ENCODE assay signal across 8 cellular contexts in the genomic region with DNA sequence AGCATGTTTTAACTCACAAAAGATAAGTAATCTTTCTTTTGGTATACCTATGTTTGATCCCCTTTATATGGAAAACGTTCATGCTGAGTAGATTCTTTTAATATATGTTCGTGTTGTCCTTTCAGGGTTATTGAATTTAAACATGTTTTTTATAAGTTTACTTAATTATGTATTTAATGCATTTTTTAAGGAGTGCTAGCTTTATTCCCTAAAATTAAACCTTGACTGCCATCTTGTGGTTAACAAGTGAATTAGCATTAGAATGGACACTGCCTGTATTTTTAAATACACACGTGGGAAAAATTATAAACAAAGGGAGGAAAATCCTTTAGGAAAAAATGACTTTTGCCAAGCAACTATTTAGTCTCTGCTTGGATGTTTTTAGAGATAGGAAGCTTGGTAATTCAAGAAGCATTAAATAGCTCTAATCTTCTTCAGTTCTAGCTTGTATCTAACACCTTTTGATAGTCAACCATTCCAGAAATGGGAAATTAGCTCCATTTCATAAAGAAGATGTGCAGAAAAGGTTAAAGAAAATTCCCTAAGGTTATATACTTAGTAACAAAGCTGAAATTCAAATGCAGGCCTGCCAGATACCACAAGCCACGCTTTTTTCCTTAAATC. TPM values are rescaled to one million over a fixed set of nuclear protein-coding genes. Genes with fewer than 3 reads are reported as not detected.
A peak's percentile ranks its signal among the peaks of the same experiment; 100 is the strongest.
DNase-seq lines count a peak whose midpoint lies in the region; ATAC-seq and TF ChIP-seq lines count a peak whose summit lies in the region.

No MANE protein-coding gene starts in this region.

- ATAC-seq in GM18505 (IDR thresholded peaks at IDR 0.05; ENCODE audit: unreplicated experiment) (no peak), GM21381 (IDR thresholded peaks at IDR 0.05; ENCODE audit: unreplicated experiment) (no peak)

- intact Hi-C loops in esophagus squamous epithelium (cut with DNase I): loop anchor here (5.0 to 10.0 kb wide), 3 partner anchors 552 to 674 kb away; no protein-coding TSS in a partner anchor

- no peak for TF ChIP-seq POLR2A in esophagus squamous epithelium (IDR thresholded peaks at IDR 0.05)
- no peak for TF ChIP-seq POLR2A in GM18505 (IDR thresholded peaks at IDR 0.05; ENCODE audit: borderline replicate concordance, extremely low read depth, insufficient read depth, insufficient read length)

- peak; percentile 80 for TF ChIP-seq CTCF in RWPE1 (conservative IDR thresholded peaks at IDR 0.05; ENCODE audit: low read depth)
- peak; percentile 57 to 89 (median 74) for TF ChIP-seq CTCF in esophagus squamous epithelium (IDR thresholded peaks at IDR 0.05)

- 11 to 16% methylated on average over 4 of the region's 4 CpGs for WGBS in esophagus squamous epithelium, 2 donors

- H3K36me3 ChIP-seq in esophagus squamous epithelium: no peaks in the 10 kb centered on the region

- peak; percentile 82 for DNase-seq in COLO829 (ENCODE audit: low spot score)
- DNase-seq in RWPE1 (ENCODE audit: low spot score): peak; percentile 57
- no peak for DNase-seq in esophagus squamous epithelium (lab: John Stamatoyannopoulos, UW)
- DNase-seq in pons (ENCODE audit: low spot score): peak; percentile 64
- no peak for DNase-seq in OCI-M2 (lab: John Stamatoyannopoulos, UW; ENCODE audit: unreplicated experiment)

- TF ChIP-seq RAD21 in Ishikawa (IDR thresholded peaks at IDR 0.05; ENCODE audit: low read depth): peak; percentile 88

- CTCF ChIA-PET in RWPE1 (lab: Yijun Ruan, JAX): interaction anchor here (0.6 to 1.7 kb wide), 11 partner anchors 31 to 634 kb away, joined by 3 to 12 read pairs (median 4); a partner anchor contains a TSS

- POLR2A ChIA-PET in RWPE1 (lab: Yijun Ruan, JAX; ENCODE audit: low non-redundant PET): no interaction called here

- H3K27me3 ChIP-seq in esophagus squamous epithelium: peaks cover 0 to 5% (median 0%) of the 10 kb centered on the region in 4 donors

- no peak overlapping the region for H3K4me3 ChIP-seq in esophagus squamous epithelium

- TF ChIP-seq EP300 in Ishikawa (IDR thresholded peaks at IDR 0.05; ENCODE audit: borderline replicate concordance): no peak

- peaks cover 0 to 8% (median 0%) of the 10 kb centered on the region in 3 donors for H3K4me1 ChIP-seq in esophagus squamous epithelium

- no peak overlapping the region for H3K27ac ChIP-seq in RWPE1
- H3K27ac ChIP-seq in esophagus squamous epithelium: no peak overlapping the region

- no peaks in the 10 kb centered on the region for H3K9me3 ChIP-seq in esophagus squamous epithelium

TF ChIP-seq in Ishikawa, 13 proteins besides CTCF, POLR2A, EP300 and RAD21:
- TF ChIP-seq, protein P1, sequence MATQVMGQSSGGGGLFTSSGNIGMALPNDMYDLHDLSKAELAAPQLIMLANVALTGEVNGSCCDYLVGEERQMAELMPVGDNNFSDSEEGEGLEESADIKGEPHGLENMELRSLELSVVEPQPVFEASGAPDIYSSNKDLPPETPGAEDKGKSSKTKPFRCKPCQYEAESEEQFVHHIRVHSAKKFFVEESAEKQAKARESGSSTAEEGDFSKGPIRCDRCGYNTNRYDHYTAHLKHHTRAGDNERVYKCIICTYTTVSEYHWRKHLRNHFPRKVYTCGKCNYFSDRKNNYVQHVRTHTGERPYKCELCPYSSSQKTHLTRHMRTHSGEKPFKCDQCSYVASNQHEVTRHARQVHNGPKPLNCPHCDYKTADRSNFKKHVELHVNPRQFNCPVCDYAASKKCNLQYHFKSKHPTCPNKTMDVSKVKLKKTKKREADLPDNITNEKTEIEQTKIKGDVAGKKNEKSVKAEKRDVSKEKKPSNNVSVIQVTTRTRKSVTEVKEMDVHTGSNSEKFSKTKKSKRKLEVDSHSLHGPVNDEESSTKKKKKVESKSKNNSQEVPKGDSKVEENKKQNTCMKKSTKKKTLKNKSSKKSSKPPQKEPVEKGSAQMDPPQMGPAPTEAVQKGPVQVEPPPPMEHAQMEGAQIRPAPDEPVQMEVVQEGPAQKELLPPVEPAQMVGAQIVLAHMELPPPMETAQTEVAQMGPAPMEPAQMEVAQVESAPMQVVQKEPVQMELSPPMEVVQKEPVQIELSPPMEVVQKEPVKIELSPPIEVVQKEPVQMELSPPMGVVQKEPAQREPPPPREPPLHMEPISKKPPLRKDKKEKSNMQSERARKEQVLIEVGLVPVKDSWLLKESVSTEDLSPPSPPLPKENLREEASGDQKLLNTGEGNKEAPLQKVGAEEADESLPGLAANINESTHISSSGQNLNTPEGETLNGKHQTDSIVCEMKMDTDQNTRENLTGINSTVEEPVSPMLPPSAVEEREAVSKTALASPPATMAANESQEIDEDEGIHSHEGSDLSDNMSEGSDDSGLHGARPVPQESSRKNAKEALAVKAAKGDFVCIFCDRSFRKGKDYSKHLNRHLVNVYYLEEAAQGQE (IDR thresholded peaks at IDR 0.05; ENCODE audit: low read depth): no peak
- TF ChIP-seq ZBTB7A (IDR thresholded peaks at IDR 0.05; ENCODE audit: low read depth): no peak
- TF ChIP-seq TAF1 (IDR thresholded peaks at IDR 0.05; ENCODE audit: low read depth): no peak
- TF ChIP-seq, protein P2, sequence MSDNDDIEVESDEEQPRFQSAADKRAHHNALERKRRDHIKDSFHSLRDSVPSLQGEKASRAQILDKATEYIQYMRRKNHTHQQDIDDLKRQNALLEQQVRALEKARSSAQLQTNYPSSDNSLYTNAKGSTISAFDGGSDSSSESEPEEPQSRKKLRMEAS (IDR thresholded peaks at IDR 0.05): no peak
- no peak for TF ChIP-seq EGR1 (IDR thresholded peaks at IDR 0.05)
- TF ChIP-seq FOXM1 (IDR thresholded peaks at IDR 0.05; ENCODE audit: borderline replicate concordance, low read depth): no peak
- no peak for TF ChIP-seq NFIC (IDR thresholded peaks at IDR 0.05)
- no peak for TF ChIP-seq TCF12 (IDR thresholded peaks at IDR 0.05; ENCODE audit: low read depth)
- no peak for TF ChIP-seq YY1 (IDR thresholded peaks at IDR 0.05; ENCODE audit: low read depth)
- no peak for TF ChIP-seq TEAD4 (IDR thresholded peaks at IDR 0.05)
- no peak for TF ChIP-seq CEBPB (IDR thresholded peaks at IDR 0.05)
- TF ChIP-seq, protein P3, sequence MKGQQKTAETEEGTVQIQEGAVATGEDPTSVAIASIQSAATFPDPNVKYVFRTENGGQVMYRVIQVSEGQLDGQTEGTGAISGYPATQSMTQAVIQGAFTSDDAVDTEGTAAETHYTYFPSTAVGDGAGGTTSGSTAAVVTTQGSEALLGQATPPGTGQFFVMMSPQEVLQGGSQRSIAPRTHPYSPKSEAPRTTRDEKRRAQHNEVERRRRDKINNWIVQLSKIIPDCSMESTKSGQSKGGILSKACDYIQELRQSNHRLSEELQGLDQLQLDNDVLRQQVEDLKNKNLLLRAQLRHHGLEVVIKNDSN (IDR thresholded peaks at IDR 0.05): no peak
- TF ChIP-seq CREB1 (IDR thresholded peaks at IDR 0.05; ENCODE audit: low read depth): no peak

RNA-seq across cellular contexts. Expression of a gene that starts 43.0 kb away (rescaled TPM):
- total RNA-seq in esophagus squamous epithelium: not detected

Comparison
In these comparisons a context has a peak if more than half of its experiments do, and no peak if none do; other contexts are left out.
1. DNase-seq: peak in COLO829 (single experiment), RWPE1 (single experiment) and pons (single experiment); none in esophagus squamous epithelium (single experiment) and OCI-M2 (single experiment).